In the genomic region with DNA sequence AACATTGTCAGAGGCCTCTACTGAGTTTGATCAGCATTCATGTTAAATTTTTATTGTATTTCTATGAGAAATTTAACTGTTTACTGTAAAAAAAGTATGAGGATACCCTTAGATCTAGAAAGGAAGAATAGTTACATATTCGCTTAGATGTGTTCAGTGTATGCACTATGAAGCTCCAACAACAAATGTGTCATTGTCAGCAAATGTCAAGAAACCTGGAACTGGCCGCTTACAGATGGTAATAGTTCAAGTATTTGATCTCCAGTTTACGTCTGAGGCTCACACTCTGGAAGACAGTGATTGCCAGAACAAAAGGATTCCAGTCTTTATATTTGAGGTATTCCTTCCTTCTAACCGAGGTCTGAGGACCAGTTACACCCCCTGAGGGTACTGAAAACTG, we compare ENCODE assay signal across 21 cellular contexts.
DNase-seq lines count a peak whose midpoint lies in the region; ATAC-seq, FAIRE-seq and TF ChIP-seq lines count a peak whose summit lies in the region.
"Had no signal": no experiment of that assay in that cellular context is flagged by ENCODE, and none has a peak within 500 bp of the region (broad histone marks: within the 10 kb centered on the region; RNA-seq: fewer than 3 reads in every experiment).

No MANE protein-coding gene starts in this region.

- no peak overlapping the region for H3K27ac Mint-ChIP-seq in effector memory CD8-positive, alpha-beta T cell
- H3K27ac Mint-ChIP-seq: B cell; CD4-positive, alpha-beta T cell; CD8-positive, alpha-beta T cell had no signal

- H4K8ac ChIP-seq in IMR-90 (ENCODE audit: low read depth in 2 of 2, low read length in 2 of 2): no peak overlapping the region

- BruUV-seq in IMR-90 (replicated peaks; lab: Mats Ljungman, UMichigan): no TSS peak

- H2AFZ ChIP-seq in SK-N-SH (ENCODE audit: low read depth) (0 out of 2 replicates have a peak overlapping the region, but pooled peaks have one; percentile 35), IMR-90 (replicated peaks; ENCODE audit: low read length, poor library complexity) (no peak overlapping the region), smooth muscle cell (ENCODE audit: low read depth) (peak overlapping the region; percentile 19)

- H2AK9ac ChIP-seq in IMR-90 (replicated peaks; ENCODE audit: low read depth, low read length, poor library complexity): no peak overlapping the region

- no peaks in the 10 kb centered on the region for H3K27me3 Mint-ChIP-seq in effector memory CD8-positive, alpha-beta T cell
- H3K27me3 Mint-ChIP-seq: B cell; CD4-positive, alpha-beta T cell had no signal

- TF ChIP-seq POLR2A in A549 (IDR thresholded peaks at IDR 0.05; ENCODE audit: low read length): no peak
- no peak for TF ChIP-seq POLR2A in IMR-90 (IDR thresholded peaks at IDR 0.05; ENCODE audit: low read depth, low read length)
- no peak for TF ChIP-seq POLR2A in esophagus muscularis mucosa (IDR thresholded peaks at IDR 0.05; ENCODE audit: low read depth)

- no peak overlapping the region for H2BK5ac ChIP-seq in IMR-90 (ENCODE audit: low read depth, low read length, poor library complexity, severe bottlenecking)

- H3K79me2 ChIP-seq in SK-N-SH (ENCODE audit: insufficient read depth) (no peaks in the 10 kb centered on the region), smooth muscle cell (ENCODE audit: low read depth) (no peaks in the 10 kb centered on the region)

- FAIRE-seq in A549 (lab: Jason Lieb, UNC): no peak
- FAIRE-seq: D721Med, GM12891 had no signal

- H3K27ac ChIP-seq in SK-N-SH (ENCODE audit: low read depth in 2 of 2, low read length in 1 of 2) (no peak overlapping the region), A549 (no peak overlapping the region), IMR-90 (ENCODE audit: insufficient read depth, low read length) (no peak overlapping the region), smooth muscle cell (ENCODE audit: low read depth) (no peak overlapping the region), esophagus muscularis mucosa (replicated peaks in 1 of 4) (no peak overlapping the region)
- H3K27ac ChIP-seq: 22Rv1; BLaER1 treated with 17β-estradiol and CSF1 and Interleukin-3, amounts not matched to agents 10 nM and 100 nM; C4-2B had no signal

- intact Hi-C loops in IMR-90 (cut with micrococcal nuclease) (no loop called here), esophagus muscularis mucosa (cut with DNase I) (no loop called here)

- H3K9ac ChIP-seq in SK-N-SH (no peak overlapping the region), IMR-90 (ENCODE audit: low read depth, low read length) (no peak overlapping the region), smooth muscle cell (ENCODE audit: low read depth) (no peak overlapping the region)
- H3K9ac ChIP-seq: BLaER1 treated with 17β-estradiol and CSF1 and Interleukin-3, amounts not matched to agents 10 nM and 100 nM had no signal

- no peak overlapping the region for H3K18ac ChIP-seq in IMR-90 (ENCODE audit: low read depth, low read length)

- H3K36me3 Mint-ChIP-seq in effector memory CD8-positive, alpha-beta T cell (ENCODE audit: insufficient read depth): no peaks in the 10 kb centered on the region
- H3K36me3 Mint-ChIP-seq: CD8-positive, alpha-beta T cell had no signal

- H3K4me3 Mint-ChIP-seq in effector memory CD8-positive, alpha-beta T cell: no peak overlapping the region
- H3K4me3 Mint-ChIP-seq: B cell; CD4-positive, alpha-beta T cell; CD8-positive, alpha-beta T cell had no signal

- no peak overlapping the region for H3K4me3 ChIP-seq in SK-N-SH (ENCODE audit: low read depth in 2 of 2, low read length in 1 of 2)
- H3K4me3 ChIP-seq in A549: no peak overlapping the region
- no peak overlapping the region for H3K4me3 ChIP-seq in IMR-90 (ENCODE audit: insufficient read depth, low read depth, low read length)
- H3K4me3 ChIP-seq in smooth muscle cell: no peak overlapping the region
- H3K4me3 ChIP-seq in esophagus muscularis mucosa: no peak overlapping the region
- H3K4me3 ChIP-seq: BLaER1 treated with 17β-estradiol and CSF1 and Interleukin-3, amounts not matched to agents 10 nM and 100 nM had no signal

- no peaks in the 10 kb centered on the region for H3K4me1 Mint-ChIP-seq in effector memory CD8-positive, alpha-beta T cell (ENCODE audit: low read depth in 2 of 2)
- H3K4me1 Mint-ChIP-seq: B cell had no signal

- no peak overlapping the region for H3K4ac ChIP-seq in IMR-90 (ENCODE audit: low read depth, low read length)

- in situ Hi-C loops in IMR-90 (cut with MboI; ENCODE audit: low sequenced_read_pairs): no loop called here

- no peak overlapping the region for H2BK20ac ChIP-seq in IMR-90 (ENCODE audit: low read depth, low read length)

- no peaks in the 10 kb centered on the region for H4K20me1 ChIP-seq in SK-N-SH (ENCODE audit: insufficient read depth)
- no peaks in the 10 kb centered on the region for H4K20me1 ChIP-seq in IMR-90 (ENCODE audit: insufficient read depth, low read length)
- no peaks in the 10 kb centered on the region for H4K20me1 ChIP-seq in smooth muscle cell (ENCODE audit: low read depth)
- H4K20me1 ChIP-seq: BLaER1 treated with 17β-estradiol and CSF1 and Interleukin-3, amounts not matched to agents 10 nM and 100 nM had no signal

- no peak overlapping the region for H4K5ac ChIP-seq in IMR-90 (ENCODE audit: low read depth, low read length)

- no peaks in the 10 kb centered on the region for H3K79me1 ChIP-seq in IMR-90 (ENCODE audit: low read depth in 1 of 2, low read length in 2 of 2)

- TF ChIP-seq EP300 in SK-N-SH (IDR thresholded peaks at IDR 0.05; ENCODE audit: borderline replicate concordance in 1 of 2, low read depth in 1 of 2, low read length in 1 of 2): no peak
- TF ChIP-seq EP300 in A549 (IDR thresholded peaks at IDR 0.05): no peak
- no peak for TF ChIP-seq EP300 in esophagus muscularis mucosa (IDR thresholded peaks at IDR 0.05)

- H3K4me1 ChIP-seq in SK-N-SH (ENCODE audit: control insufficient read depth in 1 of 2, insufficient read depth in 2 of 2, low read depth in 1 of 2, low read length in 1 of 2) (no peaks in the 10 kb centered on the region), A549 (no peaks in the 10 kb centered on the region), IMR-90 (ENCODE audit: control insufficient read depth, insufficient read depth, low read length) (no peaks in the 10 kb centered on the region), smooth muscle cell (ENCODE audit: low read depth) (no peaks in the 10 kb centered on the region), esophagus muscularis mucosa (no peaks in the 10 kb centered on the region)
- H3K4me1 ChIP-seq: BLaER1 treated with 17β-estradiol and CSF1 and Interleukin-3, amounts not matched to agents 10 nM and 100 nM; Caco-2 had no signal

- H3K4me2 ChIP-seq in SK-N-SH (no peak overlapping the region), A549 (no peak overlapping the region), IMR-90 (ENCODE audit: low read depth, low read length) (no peak overlapping the region), smooth muscle cell (no peak overlapping the region)
- H3K4me2 ChIP-seq: BLaER1 treated with 17β-estradiol and CSF1 and Interleukin-3, amounts not matched to agents 10 nM and 100 nM had no signal

- no peak overlapping the region for H3K56ac ChIP-seq in IMR-90 (ENCODE audit: extremely low read depth, insufficient read depth, low read length)

- H3K14ac ChIP-seq in IMR-90 (replicated peaks; ENCODE audit: low read depth, low read length): no peak overlapping the region

- H3K9me3 ChIP-seq in SK-N-SH (no peaks in the 10 kb centered on the region; the same call in 1 of the 2 replicates), A549 (peaks cover under 1% of the 10 kb centered on the region; the same call in 2 of the 3 replicates), IMR-90 (ENCODE audit: control insufficient read depth, insufficient read depth, low read length) (no peaks in the 10 kb centered on the region), smooth muscle cell (replicated peaks; ENCODE audit: low read depth) (no peaks in the 10 kb centered on the region), esophagus muscularis mucosa (no peaks in the 10 kb centered on the region)
- H3K9me3 ChIP-seq: BLaER1 treated with 17β-estradiol and CSF1 and Interleukin-3, amounts not matched to agents 10 nM and 100 nM; Caco-2 had no signal

- TF ChIP-seq CTCF in SK-N-SH (IDR thresholded peaks at IDR 0.05) (no peak), A549 (IDR thresholded peaks at IDR 0.05) (no peak), IMR-90 (conservative IDR thresholded peaks at IDR 0.05; ENCODE audit: low read depth, low read length) (no peak), smooth muscle cell (IDR thresholded peaks at IDR 0.05; ENCODE audit: borderline replicate concordance, insufficient read depth, poor library complexity, severe bottlenecking) (no peak), esophagus muscularis mucosa (IDR thresholded peaks at IDR 0.05) (no peak)

- POLR2A ChIA-PET in SK-N-SH (lab: Yijun Ruan, JAX) (no interaction called here), A549 (lab: Yijun Ruan, JAX) (no interaction called here), IMR-90 (lab: Charles Lee; ENCODE audit: unreplicated experiment) (no interaction called here)

- H3K9me2 ChIP-seq in SK-N-SH: no peaks in the 10 kb centered on the region

- no peak overlapping the region for H2AK5ac ChIP-seq in IMR-90 (ENCODE audit: low read depth, low read length)

- H3K27me3 ChIP-seq in SK-N-SH (ENCODE audit: insufficient read depth) (no peaks in the 10 kb centered on the region), IMR-90 (ENCODE audit: control insufficient read depth, insufficient read depth, low read length) (no peaks in the 10 kb centered on the region), smooth muscle cell (ENCODE audit: low read depth) (no peaks in the 10 kb centered on the region), esophagus muscularis mucosa (no peaks in the 10 kb centered on the region)
- H3K27me3 ChIP-seq: BLaER1 treated with 17β-estradiol and CSF1 and Interleukin-3, amounts not matched to agents 10 nM and 100 nM had no signal

- H3K9me1 ChIP-seq in IMR-90 (ENCODE audit: insufficient read depth, low read length): no peaks in the 10 kb centered on the region

- CTCF ChIA-PET in SK-N-SH (lab: Yijun Ruan, JAX) (no interaction called here), A549 (lab: Yijun Ruan, JAX) (no interaction called here), IMR-90 (lab: Yijun Ruan, JAX) (no interaction called here)

- peaks cover 4 to 8% of the 10 kb centered on the region in 2 donors for H3K9me3 Mint-ChIP-seq in effector memory CD8-positive, alpha-beta T cell

- dilution Hi-C loops in IMR-90 (cut with HindIII; ENCODE audit: low sequenced_read_pairs, unreplicated experiment): no loop called here

- no peak overlapping the region for H4K91ac ChIP-seq in IMR-90 (ENCODE audit: insufficient read depth, low read depth, low read length)

- TF ChIP-seq RAD21 in SK-N-SH (IDR thresholded peaks at IDR 0.05; ENCODE audit: low read length) (no peak), A549 (conservative IDR thresholded peaks at IDR 0.05 in 1 of 2, IDR thresholded peaks at IDR 0.05 in 1 of 2) (no peak), IMR-90 (IDR thresholded peaks at IDR 0.05; ENCODE audit: low read length) (no peak)

- no peak for ATAC-seq in SK-N-SH treated with all-trans-retinoic acid at 6 μM for 48 hours
- no peak for ATAC-seq in A549
- ATAC-seq in IMR-90 (ENCODE audit: low read depth): no peak
- no peak for ATAC-seq in effector memory CD8-positive, alpha-beta T cell (replicated peaks)
- ATAC-seq: CD8-positive, alpha-beta T cell had no signal

- H3F3A ChIP-seq in SK-N-SH (replicated peaks; ENCODE audit: insufficient read depth) (no peaks in the 10 kb centered on the region), smooth muscle cell (ENCODE audit: low read depth) (no peaks in the 10 kb centered on the region)

- DNase-seq in SK-N-SH (no peak), A549 (ENCODE audit: low read depth in 1 of 2, low spot score in 1 of 2) (no peak), IMR-90 (no peak), smooth muscle cell (lab: John Stamatoyannopoulos, UW; ENCODE audit: unreplicated experiment) (no peak), esophagus muscularis mucosa (ENCODE audit: extremely low spot score) (no peak)
- DNase-seq in effector memory CD8-positive, alpha-beta T cell: no peak
- DNase-seq: ACHN; AML-193; Caco-2; Calu3; CD4-positive, alpha-beta T cell; CD8-positive, alpha-beta T cell; DMS79 treated with DMSO at 0.1 percent for 48 hours; GF-D8 had no signal

- H2BK120ac ChIP-seq in IMR-90 (ENCODE audit: low read depth, low read length): no peak overlapping the region

- H2BK15ac ChIP-seq in IMR-90 (ENCODE audit: low read depth, low read length): no peak overlapping the region

- H3K36me3 ChIP-seq in SK-N-SH (replicated peaks in 1 of 2; ENCODE audit: control insufficient read depth in 1 of 2, insufficient read depth in 2 of 2, low read length in 1 of 2) (no peaks in the 10 kb centered on the region), IMR-90 (ENCODE audit: control insufficient read depth, insufficient read depth, low read length) (no peaks in the 10 kb centered on the region), smooth muscle cell (ENCODE audit: low read depth) (no peaks in the 10 kb centered on the region), esophagus muscularis mucosa (no peaks in the 10 kb centered on the region)
- H3K36me3 ChIP-seq: BLaER1 treated with 17β-estradiol and CSF1 and Interleukin-3, amounts not matched to agents 10 nM and 100 nM had no signal

- H3K23ac ChIP-seq in IMR-90 (ENCODE audit: low read depth, low read length): no peak overlapping the region

- WGBS in SK-N-SH (ENCODE audit: low lambda C conversion rate): 3% methylated on average over 4 of the region's 4 CpGs
- under 1% methylated on average over 4 of the region's 4 CpGs for WGBS in A549 (ENCODE audit: missing lambda C conversion rate)
- WGBS in IMR-90 (ENCODE audit: extremely low coverage in 2 of 2, insufficient read length in 1 of 2), 2 experiments: no CpG with 5 or more reads among the region's 4 CpGs
- 77% methylated on average over 4 of the region's 4 CpGs for WGBS in smooth muscle cell (ENCODE audit: low lambda C conversion rate)
- 61% methylated on average over 4 of the region's 4 CpGs for WGBS in esophagus muscularis mucosa
